Comparison of ENCODE assay signal across 8 cellular contexts in the genomic region with DNA sequence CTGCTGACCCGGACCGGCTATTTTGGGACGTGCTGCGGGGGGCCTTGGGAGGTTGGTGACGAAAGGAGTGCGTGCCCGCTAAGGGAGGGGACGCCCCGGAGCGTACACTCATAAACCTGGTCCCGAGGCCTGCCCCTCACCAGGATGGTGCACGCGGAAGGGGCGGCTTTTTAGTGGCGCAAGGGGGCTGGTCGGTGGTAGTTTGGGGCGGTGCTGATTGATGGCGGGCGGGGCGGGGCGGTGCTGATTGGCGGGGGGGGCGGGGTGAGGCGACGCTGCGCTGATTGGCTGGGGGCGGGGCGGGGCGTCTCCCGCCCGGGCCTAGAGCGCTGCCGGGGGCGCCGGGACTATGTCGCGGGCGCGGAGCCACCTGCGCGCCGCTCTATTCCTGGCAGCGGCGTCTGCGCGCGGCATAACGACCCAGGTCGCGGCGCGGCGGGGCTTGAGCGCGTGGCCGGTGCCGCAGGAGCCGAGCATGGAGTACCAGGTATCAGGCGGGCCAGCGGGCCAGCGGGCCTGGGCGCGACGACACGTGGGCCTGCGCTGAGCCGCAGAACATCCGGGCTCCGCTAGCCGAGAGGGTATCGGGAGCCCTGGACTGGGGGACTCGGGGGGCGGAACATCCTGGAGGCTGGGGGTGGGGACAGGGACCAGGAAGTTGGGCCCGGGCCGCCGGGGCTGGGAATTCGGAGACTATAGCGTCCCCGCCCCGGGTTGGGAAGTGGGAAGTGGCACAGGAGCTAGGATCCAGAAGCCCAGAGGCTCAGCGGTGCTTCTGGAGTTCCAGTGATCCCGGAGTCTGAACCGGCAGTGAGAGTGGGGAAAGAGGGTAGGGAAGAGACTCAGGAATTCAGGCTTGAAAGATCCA. TPM values are rescaled to one million over a fixed set of nuclear protein-coding genes. Genes with fewer than 3 reads are reported as not detected.
DNase-seq lines count a peak whose midpoint lies in the region; ATAC-seq and TF ChIP-seq lines count a peak whose summit lies in the region.

A gene with protein sequence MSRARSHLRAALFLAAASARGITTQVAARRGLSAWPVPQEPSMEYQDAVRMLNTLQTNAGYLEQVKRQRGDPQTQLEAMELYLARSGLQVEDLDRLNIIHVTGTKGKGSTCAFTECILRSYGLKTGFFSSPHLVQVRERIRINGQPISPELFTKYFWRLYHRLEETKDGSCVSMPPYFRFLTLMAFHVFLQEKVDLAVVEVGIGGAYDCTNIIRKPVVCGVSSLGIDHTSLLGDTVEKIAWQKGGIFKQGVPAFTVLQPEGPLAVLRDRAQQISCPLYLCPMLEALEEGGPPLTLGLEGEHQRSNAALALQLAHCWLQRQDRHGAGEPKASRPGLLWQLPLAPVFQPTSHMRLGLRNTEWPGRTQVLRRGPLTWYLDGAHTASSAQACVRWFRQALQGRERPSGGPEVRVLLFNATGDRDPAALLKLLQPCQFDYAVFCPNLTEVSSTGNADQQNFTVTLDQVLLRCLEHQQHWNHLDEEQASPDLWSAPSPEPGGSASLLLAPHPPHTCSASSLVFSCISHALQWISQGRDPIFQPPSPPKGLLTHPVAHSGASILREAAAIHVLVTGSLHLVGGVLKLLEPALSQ (plus strand): TSS at position 307 of the 868 bp plus-strand sequence. CDS start 43 bp downstream, at position 350.

- H2AFZ ChIP-seq in OCI-LY3 (ENCODE audit: low read depth, low read length), result peak within 1 kb of the TSS; percentile 73

- H3K4me1 ChIP-seq in OCI-LY3 (ENCODE audit: low read length) (peaks cover 16% of the 10 kb centered on the region), mucosa of descending colon (ENCODE audit: low read depth) (peaks cover 22% of the 10 kb centered on the region)

- H3K9me3 ChIP-seq in OCI-LY3 (ENCODE audit: insufficient read depth, low read length), result no peaks in the 10 kb centered on the region
- no peaks in the 10 kb centered on the region for H3K9me3 ChIP-seq in mucosa of descending colon

- peak within 1 kb of the TSS; percentile 98 for H3K4me2 ChIP-seq in OCI-LY3 (ENCODE audit: low read length)

- peak within 1 kb of the TSS; percentile 99 for H3K9ac ChIP-seq in OCI-LY3 (ENCODE audit: low read length)

- peak within 1 kb of the TSS; percentile 68 for H3K27ac ChIP-seq in OCI-LY3 (ENCODE audit: low read length)

- peaks cover 23% of the 10 kb centered on the region for H3K79me2 ChIP-seq in OCI-LY3 (ENCODE audit: low read length)

- no TSS peak for BruUV-seq in Calu3 (replicated peaks; lab: Mats Ljungman, UMichigan)

- intact Hi-C loops in Calu3 (cut with micrococcal nuclease; ENCODE audit: unreplicated experiment) (no loop called here), mucosa of descending colon (cut with DNase I, micrococcal nuclease) (no loop called here)

- no peaks in the 10 kb centered on the region for H3K27me3 ChIP-seq in OCI-LY3 (ENCODE audit: low read depth, low read length)

- H3K9me3 Mint-ChIP-seq in Calu3 (ENCODE audit: low read depth, unreplicated experiment), result no peaks in the 10 kb centered on the region

- H4K20me1 ChIP-seq in OCI-LY3 (ENCODE audit: insufficient read depth, low read length), result no peaks in the 10 kb centered on the region

- peaks cover 39% of the 10 kb centered on the region for H3K36me3 Mint-ChIP-seq in Calu3 (ENCODE audit: insufficient read depth, unreplicated experiment)

- ATAC-seq in GM21367 (IDR thresholded peaks at IDR 0.05; ENCODE audit: unreplicated experiment), result peak; percentile 61
- peak; percentile 86 for ATAC-seq in mucosa of descending colon

- peak within 1 kb of the TSS; percentile 94 for H3K27ac Mint-ChIP-seq in Calu3 (ENCODE audit: unreplicated experiment)

- no peaks in the 10 kb centered on the region for H3K27me3 Mint-ChIP-seq in Calu3 (ENCODE audit: unreplicated experiment)

- peak within 1 kb of the TSS; percentile 93 for H3K4me3 Mint-ChIP-seq in Calu3 (ENCODE audit: low read depth, unreplicated experiment)

- peak; percentile 78 for DNase-seq in Calu3
- DNase-seq in HUDEP-2 (lab: John Stamatoyannopoulos, UW; ENCODE audit: unreplicated experiment in 76 of 76), result peak in 66 of 76 experiments; percentile 18 to 83 (median 71)
- peak; percentile 70 for DNase-seq in activated T-cell treated with anti-CD3 and anti-CD28 coated beads for 24 hours (ENCODE audit: low read depth)
- DNase-seq in epithelial cell of esophagus (ENCODE audit: low read depth), result peak; percentile 71
- peak; percentile 85 to 94 (median 89) for DNase-seq in mucosa of descending colon
- DNase-seq in stimulated activated CD8-positive, alpha-beta memory T cell treated with anti-CD3 and anti-CD28 coated beads, Interleukin-4, amount 100 ng/mL, for 24 hours (ENCODE audit: low read depth), result peak; percentile 72

- no peaks in the 10 kb centered on the region for H3K4me1 Mint-ChIP-seq in Calu3 (ENCODE audit: low read depth, unreplicated experiment)

- H3K4me3 ChIP-seq in OCI-LY3 (ENCODE audit: low read length) (peak within 1 kb of the TSS; percentile 96), epithelial cell of esophagus (ENCODE audit: low read length) (peak within 1 kb of the TSS; percentile 91), mucosa of descending colon (peak within 1 kb of the TSS; percentile 40)

- peaks cover 18% of the 10 kb centered on the region for H3K36me3 ChIP-seq in OCI-LY3 (replicated peaks; ENCODE audit: low read depth, low read length)
- no peaks in the 10 kb centered on the region for H3K36me3 ChIP-seq in mucosa of descending colon (ENCODE audit: low read depth)

- CTCF ChIA-PET in Calu3 (lab: Charles Lee), result interaction anchor here (0.6 to 1.1 kb wide), 4 partner anchors 22 to 67 kb away, joined by 3 to 8 read pairs (median 4); no protein-coding TSS in a partner anchor

- TF ChIP-seq CTCF in Calu3 (IDR thresholded peaks at IDR 0.05; ENCODE audit: unreplicated experiment) (no peak), OCI-LY3 (IDR thresholded peaks at IDR 0.05; ENCODE audit: low read depth, low read length) (no peak), epithelial cell of esophagus (IDR thresholded peaks at IDR 0.05; ENCODE audit: insufficient read depth, low read depth, low read length, missing control alignments) (no peak), mucosa of descending colon (IDR thresholded peaks at IDR 0.05) (no peak)

RNA-seq across cellular contexts. Expression of the gene that starts here (rescaled TPM):
- 75.2 and 79.9 TPM in 2 replicates for total RNA-seq in Calu3 (2022)
- total RNA-seq in mucosa of descending colon, result 10 to 100 TPM; 41.0 to 46.5 (median 41.3) TPM

Comparison
In these comparisons a context has a peak if more than half of its experiments do, and no peak if none do; other contexts are left out.
1. Peak in every context shown above with its lines: DNase-seq, ATAC-seq, H3K4me3 ChIP-seq and H3K27ac ChIP-seq.
2. H3K4me3 ChIP-seq: peak in every context shown above with its lines; median percentile 96 in OCI-LY3; 91 in epithelial cell of esophagus; 40 in mucosa of descending colon.